ENCODE assay signal across 24 cellular contexts in the genomic region with DNA sequence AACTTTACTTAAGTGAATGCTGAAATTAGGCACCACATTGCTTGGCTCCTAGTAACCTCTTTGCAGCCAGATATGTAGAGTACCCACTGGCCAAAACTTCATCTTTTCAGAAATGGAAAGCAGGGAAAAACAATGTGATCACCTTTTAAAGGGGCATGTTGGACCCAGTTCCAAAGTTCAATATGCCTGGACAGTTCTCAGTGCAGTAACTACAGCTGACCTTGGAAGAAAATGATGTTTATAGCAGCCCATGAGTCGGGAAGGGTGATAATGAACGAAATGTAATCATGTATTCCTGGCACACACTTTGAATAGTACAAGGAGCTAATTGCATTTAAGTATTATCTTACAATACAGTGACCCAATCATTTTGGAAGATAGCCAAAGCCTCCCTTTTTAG.
DNase-seq lines count a peak whose midpoint lies in the region; ATAC-seq and TF ChIP-seq lines count a peak whose summit lies in the region.
"Had no signal": no experiment of that assay in that cellular context is flagged by ENCODE, and none has a peak within 500 bp of the region (broad histone marks: within the 10 kb centered on the region; RNA-seq: fewer than 3 reads in every experiment).

No MANE protein-coding gene starts in this region.

- H3K27me3 Mint-ChIP-seq in nephron (ENCODE audit: low read depth) = peaks cover 4% of the 10 kb centered on the region
- H3K27me3 Mint-ChIP-seq: activated B cell treated with CpG ODN at 0.5 μM for 24 hours; activated naive CD4-positive, alpha-beta T cell treated with anti-CD3 and anti-CD28 coated beads, Interleukin-2, amount 50 U/mL, for 24 hours; CD4-positive, CD25-positive, alpha-beta regulatory T cell; stimulated activated naive B cell treated with anti-CD40 and anti-IgM and Interleukin-4, amounts not matched to agents 10 μg/mL and 1 μg/mL and 100 μg/mL, for 72 hours had no signal

- H3K9me3 Mint-ChIP-seq in nephron = no peaks in the 10 kb centered on the region
- H3K9me3 Mint-ChIP-seq: activated B cell treated with CpG ODN at 0.5 μM for 24 hours; activated naive CD4-positive, alpha-beta T cell treated with anti-CD3 and anti-CD28 coated beads, Interleukin-2, amount 50 U/mL, for 24 hours; GM23338; HFFc6 had no signal

- H3K4me3 Mint-ChIP-seq in nephron = peak overlapping the region in 2 of 3 experiments; percentile 18 to 31
- H3K4me3 Mint-ChIP-seq: activated B cell treated with CpG ODN at 0.5 μM for 24 hours; CD4-positive, CD25-positive, alpha-beta regulatory T cell; GM23338; HFFc6; stimulated activated naive B cell treated with anti-CD40 and anti-IgM and Interleukin-4, amounts not matched to agents 10 μg/mL and 1 μg/mL and 100 μg/mL, for 72 hours had no signal

- TF ChIP-seq CTCF in VCaP (conservative IDR thresholded peaks at IDR 0.05) = no peak
- TF ChIP-seq CTCF in nephron (IDR thresholded peaks at IDR 0.05; ENCODE audit: unreplicated experiment in 3 of 3) = no peak
- TF ChIP-seq CTCF in psoas muscle (IDR thresholded peaks at IDR 0.05) = no peak

- 8 to 23% (median 12%) methylated on average over 2 of the region's 2 CpGs for WGBS in psoas muscle, 3 donors

- H3K27ac ChIP-seq in VCaP (peak overlapping the region; percentile 68), psoas muscle (no peak overlapping the region)
- H3K27ac ChIP-seq: colonic mucosa, epithelial cell of prostate had no signal

- H3K36me3 Mint-ChIP-seq in nephron (ENCODE audit: low read depth) = no peaks in the 10 kb centered on the region

- ATAC-seq in psoas muscle = no peak
- no peak for ATAC-seq in GM21717 (IDR thresholded peaks at IDR 0.05; ENCODE audit: unreplicated experiment)
- ATAC-seq: GM23338; PC-3; sciatic nerve; stimulated activated naive B cell treated with anti-CD40 and anti-IgM and Interleukin-4, amounts not matched to agents 10 μg/mL and 1 μg/mL and 100 μg/mL, for 72 hours had no signal

- no peak overlapping the region for H3K4me3 ChIP-seq in psoas muscle
- H3K4me3 ChIP-seq: colonic mucosa, GM23338, lung had no signal

- no peaks in the 10 kb centered on the region for H3K27me3 ChIP-seq in psoas muscle (ENCODE audit: insufficient read depth in 3 of 3, low read length in 2 of 3)
- H3K27me3 ChIP-seq: colonic mucosa had no signal

- H3K27ac Mint-ChIP-seq in nephron = peak overlapping the region; percentile 84 to 95 (median 93)
- H3K27ac Mint-ChIP-seq: activated B cell treated with CpG ODN at 0.5 μM for 24 hours; GM23338; HFFc6; stimulated activated naive B cell treated with anti-CD40 and anti-IgM and Interleukin-4, amounts not matched to agents 10 μg/mL and 1 μg/mL and 100 μg/mL, for 72 hours had no signal

- DNase-seq in NCI-H146 (lab: John Stamatoyannopoulos, UW) (peak; percentile 38), NCI-H146 treated with DMSO at 0.1 percent for 48 hours (lab: John Stamatoyannopoulos, UW; ENCODE audit: unreplicated experiment) (no peak), HuH-7 (ENCODE audit: low spot score) (peak; percentile 20), psoas muscle (no peak)
- no peak for DNase-seq in stimulated activated CD4-positive, alpha-beta T cell treated with anti-CD3 and anti-CD28 coated beads, Interleukin-1b, Interleukin-23, amount 100 ng/mL, for 48 hours
- DNase-seq: activated B cell treated with CpG ODN at 0.5 μM for 24 hours; activated CD4-positive, alpha-beta T cell treated with anti-CD3 and anti-CD28 coated beads, Interleukin-2, amount 50 U/mL, for 1 hour; amygdala; CD4-positive, CD25-positive, alpha-beta regulatory T cell; colonic mucosa; effector CD8-positive, alpha-beta T cell; HFFc6; NCI-H1930; PC-3; posterior cingulate gyrus; stimulated activated naive B cell treated with anti-CD40 and anti-IgM and Interleukin-4, amounts not matched to agents 10 μg/mL and 1 μg/mL and 100 μg/mL, for 72 hours had no signal

- peaks cover 60% of the 10 kb centered on the region for H3K4me1 Mint-ChIP-seq in nephron
- H3K4me1 Mint-ChIP-seq: activated B cell treated with CpG ODN at 0.5 μM for 24 hours had no signal

- H3K36me3 ChIP-seq in psoas muscle (ENCODE audit: insufficient read depth in 1 of 2, low read depth in 1 of 2) = no peaks in the 10 kb centered on the region
- H3K36me3 ChIP-seq: colonic mucosa had no signal

- H3K4me1 ChIP-seq in psoas muscle = peaks cover 8% of the 10 kb centered on the region
- H3K4me1 ChIP-seq: colonic mucosa had no signal

- no peaks in the 10 kb centered on the region for H3K9me3 ChIP-seq in psoas muscle
- H3K9me3 ChIP-seq: colonic mucosa had no signal

- intact Hi-C loops in psoas muscle (cut with DNase I) = no loop called here

Comparison
In these comparisons a context has a peak if more than half of its experiments do, and no peak if none do; other contexts are left out.
1. DNase-seq: peak in NCI-H146 (single experiment) and HuH-7 (single experiment); none in NCI-H146 treated with DMSO at 0.1 percent for 48 hours (single experiment), psoas muscle (0 of 2) and stimulated activated CD4-positive, alpha-beta T cell treated with anti-CD3 and anti-CD28 coated beads, Interleukin-1b, Interleukin-23, amount 100 ng/mL, for 48 hours (single experiment).